25 cellular contexts compared by ENCODE assay signal in genomic region chr2:79389475-79389874, GRCh38.
"Had no signal": no experiment of that assay in that cellular context is flagged by ENCODE, and none has a peak within 500 bp of the region (broad histone marks: within the 10 kb centered on the region; RNA-seq: fewer than 3 reads in every experiment).

No MANE protein-coding gene starts in this region.

- H3K27ac ChIP-seq: colonic mucosa, heart left ventricle, neutrophil, right atrium auricular region, suprapubic skin, thyroid gland, upper lobe of right lung, vagina had no signal

- H3K4me1 ChIP-seq: colonic mucosa, heart left ventricle, right atrium auricular region, suprapubic skin, thyroid gland, upper lobe of right lung, vagina had no signal

- H3K4me3 Mint-ChIP-seq: naive thymus-derived CD4-positive, alpha-beta T cell; nephron progenitor cell; stimulated activated effector memory CD8-positive, alpha-beta T cell treated with anti-CD3 and anti-CD28 coated beads, Interleukin-12 subunit alpha, Interleukin-12 subunit beta, amount 100 ng/mL, for 72 hours had no signal

- H3K36me3 ChIP-seq: colonic mucosa, heart left ventricle, neutrophil, right atrium auricular region, suprapubic skin, thyroid gland, upper lobe of right lung, vagina had no signal

- H3K4me3 ChIP-seq: colonic mucosa, heart left ventricle, lung, right atrium auricular region, suprapubic skin, thyroid gland, upper lobe of right lung, vagina had no signal

- H3K27me3 ChIP-seq: colonic mucosa, heart left ventricle, neutrophil, right atrium auricular region, suprapubic skin, thyroid gland, upper lobe of right lung, vagina had no signal

- H3K27ac Mint-ChIP-seq: naive thymus-derived CD4-positive, alpha-beta T cell; nephron progenitor cell; stimulated activated effector memory CD8-positive, alpha-beta T cell treated with anti-CD3 and anti-CD28 coated beads, Interleukin-12 subunit alpha, Interleukin-12 subunit beta, amount 100 ng/mL, for 72 hours had no signal

- H3K27me3 Mint-ChIP-seq: naive thymus-derived CD4-positive, alpha-beta T cell had no signal

- FAIRE-seq: frontal cortex, small intestine had no signal

- H3K4me1 Mint-ChIP-seq: naive thymus-derived CD4-positive, alpha-beta T cell; stimulated activated effector memory CD8-positive, alpha-beta T cell treated with anti-CD3 and anti-CD28 coated beads, Interleukin-12 subunit alpha, Interleukin-12 subunit beta, amount 100 ng/mL, for 72 hours had no signal

- DNase-seq: colonic mucosa; dermis blood vessel endothelial cell; erythroblast; heart left ventricle; hippocampal formation; left colon; left ventricle myocardium superior; mesenchymal stem cell; naive thymus-derived CD4-positive, alpha-beta T cell; nephron progenitor cell; posterior cingulate gyrus; small intestine; stimulated activated CD4-positive, alpha-beta T cell treated with anti-CD3 and anti-CD28 coated beads, Interleukin-12 subunit alpha, Interleukin-12 subunit beta, amount 100 ng/mL, for 4 hours; stimulated activated CD4-positive, alpha-beta T cell treated with anti-CD3 and anti-CD28 coated beads, Interleukin-4, amount 100 ng/mL, for 1 hour; stimulated activated CD8-positive, alpha-beta memory T cell treated with anti-CD3 and anti-CD28 coated beads, Interleukin-4, amount 100 ng/mL, for 48 hours; stimulated activated naive CD8-positive, alpha-beta T cell treated with anti-CD3 and anti-CD28 coated beads, Interleukin-15, Interleukin-2, amounts not matched to agents 100 U/mL and 50 U/mL, for 24 hours; thyroid gland; upper lobe of right lung had no signal

- H3K36me3 Mint-ChIP-seq: stimulated activated effector memory CD8-positive, alpha-beta T cell treated with anti-CD3 and anti-CD28 coated beads, Interleukin-12 subunit alpha, Interleukin-12 subunit beta, amount 100 ng/mL, for 72 hours had no signal

- H3K9me3 ChIP-seq: colonic mucosa, neutrophil, right atrium auricular region, suprapubic skin, thyroid gland, upper lobe of right lung, vagina had no signal
